Comparison of ENCODE assay signal across 18 cellular contexts in genomic region chr4:139800082-139800481, GRCh38.
DNase-seq lines count a peak whose midpoint lies in the region; ATAC-seq and TF ChIP-seq lines count a peak whose summit lies in the region.
"Had no signal": no experiment of that assay in that cellular context is flagged by ENCODE, and none has a peak within 500 bp of the region (broad histone marks: within the 10 kb centered on the region; RNA-seq: fewer than 3 reads in every experiment).

No MANE protein-coding gene starts in this region.

- H3K27me3 Mint-ChIP-seq in brain = no peaks in the 10 kb centered on the region
- H3K27me3 Mint-ChIP-seq in nephron progenitor cell (ENCODE audit: low read depth, poor library complexity) = no peaks in the 10 kb centered on the region

- peak; percentile 34 for DNase-seq in kidney glomerular epithelial cell (lab: John Stamatoyannopoulos, UW)
- no peak for DNase-seq in nephron progenitor cell
- DNase-seq in activated CD8-positive, alpha-beta memory T cell treated with anti-CD3 and anti-CD28 coated beads, Interleukin-2, amount 50 U/mL, for 4 hours = no peak
- DNase-seq in mucosa of gallbladder (ENCODE audit: low spot score) = no peak
- DNase-seq: ACHN; CD8-positive, alpha-beta memory T cell; GM23248; Kasumi-1; MG63; NCI-H1048; NCI-H1436 treated with DMSO at 0.1 percent for 48 hours; NCI-H2029 treated with DMSO at 0.1 percent for 48 hours; NCI-H2171 treated with DMSO at 0.1 percent for 48 hours; NCI-H774 had no signal

- TF ChIP-seq CTCF in brain (conservative IDR thresholded peaks at IDR 0.05) = no peak
- TF ChIP-seq CTCF in nephron progenitor cell (IDR thresholded peaks at IDR 0.05) = no peak

- ATAC-seq in HG03354 (IDR thresholded peaks at IDR 0.05; ENCODE audit: poor library complexity, severe bottlenecking, unreplicated experiment) (no peak), HG02642 (IDR thresholded peaks at IDR 0.05; ENCODE audit: poor library complexity, unreplicated experiment) (no peak)
- ATAC-seq: Right ventricle myocardium inferior had no signal

- peaks cover 76% of the 10 kb centered on the region for H3K4me1 Mint-ChIP-seq in brain
- peaks cover 64% of the 10 kb centered on the region for H3K4me1 Mint-ChIP-seq in nephron progenitor cell

- H3K4me3 Mint-ChIP-seq in brain (peak overlapping the region in 1 of 5 experiments; percentile 20), nephron progenitor cell (no peak overlapping the region)
- H3K4me3 Mint-ChIP-seq: CD8-positive, alpha-beta memory T cell had no signal

- peak overlapping the region in 3 of 5 experiments; percentile 12 to 71 (median 17) for H3K27ac Mint-ChIP-seq in brain
- H3K27ac Mint-ChIP-seq in nephron progenitor cell = peak overlapping the region; percentile 78
- H3K27ac Mint-ChIP-seq: CD8-positive, alpha-beta memory T cell had no signal

- H3K36me3 Mint-ChIP-seq in brain = no peaks in the 10 kb centered on the region
- H3K36me3 Mint-ChIP-seq in nephron progenitor cell (ENCODE audit: low read depth) = peaks cover 23% of the 10 kb centered on the region
- H3K36me3 Mint-ChIP-seq: CD8-positive, alpha-beta memory T cell had no signal

- H3K9me3 Mint-ChIP-seq in brain = no peaks in the 10 kb centered on the region
- no peaks in the 10 kb centered on the region for H3K9me3 Mint-ChIP-seq in nephron progenitor cell
